Comparison of ENCODE assay signal across 22 cellular contexts in genomic region chr11:125085301-125086081, GRCh38. TPM values are rescaled to one million over a fixed set of nuclear protein-coding genes. Genes with fewer than 3 reads are reported as not detected.
A peak's percentile ranks its signal among the peaks of the same experiment; 100 is the strongest.
DNase-seq lines count a peak whose midpoint lies in the region; ATAC-seq and TF ChIP-seq lines count a peak whose summit lies in the region.
"Had no signal": no experiment of that assay in that cellular context is flagged by ENCODE, and none has a peak within 500 bp of the region (broad histone marks: within the 10 kb centered on the region; RNA-seq: fewer than 3 reads in every experiment).

No MANE protein-coding gene starts in this region.

- H3K27me3 Mint-ChIP-seq in activated CD8-positive, alpha-beta memory T cell treated with anti-CD3 and anti-CD28 coated beads, Interleukin-2, amount 10 ng/mL, durations not matched to agents 7 days and 5 days, result no peaks in the 10 kb centered on the region
- no peaks in the 10 kb centered on the region for H3K27me3 Mint-ChIP-seq in dendritic cell treated with granulocyte-macrophage colony-stimulating factor and Interleukin-4, amounts not matched to agents 40 ng/mL and 50 ng/mL, for 4 days
- H3K27me3 Mint-ChIP-seq: CD4-positive, alpha-beta T cell; naive B cell had no signal

- peak; percentile 32 for DNase-seq in activated CD8-positive, alpha-beta memory T cell treated with anti-CD3 and anti-CD28 coated beads, Interleukin-2, amount 10 ng/mL, durations not matched to agents 7 days and 5 days
- no peak for DNase-seq in activated CD8-positive, alpha-beta memory T cell treated with anti-CD3 and anti-CD28 coated beads, Interleukin-2, amount 50 U/mL, for 4 hours
- DNase-seq in spleen (peak; percentile 72), NCI-H1436 treated with DMSO at 0.1 percent for 48 hours (lab: John Stamatoyannopoulos, UW) (no peak)
- DNase-seq: activated gamma-delta T cell; CD4-positive, alpha-beta T cell; central memory CD4-positive, alpha-beta T cell; effector CD4-positive, alpha-beta T cell; esophagus squamous epithelium; immature natural killer cell; naive B cell; NCI-H2081; NCI-H524; T-helper 2 cell; tibial artery had no signal

- no peaks in the 10 kb centered on the region for H4K20me1 ChIP-seq in Loucy (ENCODE audit: insufficient read depth, low read length, poor library complexity, severe bottlenecking)

- H3K4me1 ChIP-seq in Loucy (ENCODE audit: insufficient read depth, low read length, poor library complexity, severe bottlenecking) (no peaks in the 10 kb centered on the region), spleen (peaks cover 0 to 18% (median 0%) of the 10 kb centered on the region in 6 donors)
- H3K4me1 ChIP-seq: A549, HAP-1, prostate gland, tibial artery had no signal

- H3K36me3 Mint-ChIP-seq in activated CD8-positive, alpha-beta memory T cell treated with anti-CD3 and anti-CD28 coated beads, Interleukin-2, amount 10 ng/mL, durations not matched to agents 7 days and 5 days, result no peaks in the 10 kb centered on the region
- peaks cover 100% of the 10 kb centered on the region for H3K36me3 Mint-ChIP-seq in dendritic cell treated with granulocyte-macrophage colony-stimulating factor and Interleukin-4, amounts not matched to agents 40 ng/mL and 50 ng/mL, for 4 days (ENCODE audit: low read depth)

- TF ChIP-seq POLR2A in spleen (IDR thresholded peaks at IDR 0.05), result no peak

- no peak overlapping the region for H2AFZ ChIP-seq in Loucy (ENCODE audit: low read length)

- no peak overlapping the region for H3K27ac Mint-ChIP-seq in activated CD8-positive, alpha-beta memory T cell treated with anti-CD3 and anti-CD28 coated beads, Interleukin-2, amount 10 ng/mL, durations not matched to agents 7 days and 5 days
- peak overlapping the region; percentile 33 for H3K27ac Mint-ChIP-seq in dendritic cell treated with granulocyte-macrophage colony-stimulating factor and Interleukin-4, amounts not matched to agents 40 ng/mL and 50 ng/mL, for 4 days
- H3K27ac Mint-ChIP-seq: CD4-positive, alpha-beta T cell; immature natural killer cell had no signal

- H3K79me2 ChIP-seq in Loucy (ENCODE audit: insufficient read depth, low read length), result no peaks in the 10 kb centered on the region

- ATAC-seq in activated CD8-positive, alpha-beta memory T cell treated with anti-CD3 and anti-CD28 coated beads, Interleukin-2, amount 10 ng/mL, durations not matched to agents 7 days and 5 days, result no peak
- ATAC-seq in HG03175 (IDR thresholded peaks at IDR 0.05; ENCODE audit: unreplicated experiment), result no peak
- no peak for ATAC-seq in GM18519 (IDR thresholded peaks at IDR 0.05; ENCODE audit: low FRiP score, unreplicated experiment)
- ATAC-seq: A549 had no signal

- no peaks in the 10 kb centered on the region for H3K4me1 Mint-ChIP-seq in activated CD8-positive, alpha-beta memory T cell treated with anti-CD3 and anti-CD28 coated beads, Interleukin-2, amount 10 ng/mL, durations not matched to agents 7 days and 5 days
- peaks cover 3% of the 10 kb centered on the region for H3K4me1 Mint-ChIP-seq in dendritic cell treated with granulocyte-macrophage colony-stimulating factor and Interleukin-4, amounts not matched to agents 40 ng/mL and 50 ng/mL, for 4 days (ENCODE audit: low read depth)
- H3K4me1 Mint-ChIP-seq: immature natural killer cell had no signal

- no peak overlapping the region for H3K27ac ChIP-seq in spleen
- H3K27ac ChIP-seq: A549, esophagus squamous epithelium, prostate gland, tibial artery had no signal

- 84 to 93% (median 86%) methylated on average over 13 to 20 of the region's 20 CpGs for WGBS in spleen, 5 donors

- TF ChIP-seq CTCF in Loucy (conservative IDR thresholded peaks at IDR 0.05; ENCODE audit: low read length) (peak; percentile 22; the same call in 1 of the 2 replicates), spleen (IDR thresholded peaks at IDR 0.05 in 8 of 11, conservative IDR thresholded peaks at IDR 0.05 in 3 of 11) (no peak)

- no peak overlapping the region for H3K4me2 ChIP-seq in Loucy (ENCODE audit: low read depth, low read length, poor library complexity, severe bottlenecking)
- H3K4me2 ChIP-seq: A549 had no signal

- no peak overlapping the region for H3K4me3 ChIP-seq in Loucy (ENCODE audit: low read length, poor library complexity, severe bottlenecking)
- H3K4me3 ChIP-seq in spleen, result no peak overlapping the region
- H3K4me3 ChIP-seq: A549, esophagus squamous epithelium, HAP-1, prostate gland, tibial artery had no signal

- H3K9ac ChIP-seq in Loucy (ENCODE audit: low read depth, low read length, poor library complexity, severe bottlenecking), result no peak overlapping the region

- no peaks in the 10 kb centered on the region for H3K36me3 ChIP-seq in Loucy (ENCODE audit: insufficient read depth, low read length)
- H3K36me3 ChIP-seq in spleen, result peaks cover 0 to 83% (median 0%) of the 10 kb centered on the region in 6 donors
- H3K36me3 ChIP-seq: HAP-1, prostate gland, tibial artery had no signal

- no peaks in the 10 kb centered on the region for H3K9me3 Mint-ChIP-seq in activated CD8-positive, alpha-beta memory T cell treated with anti-CD3 and anti-CD28 coated beads, Interleukin-2, amount 10 ng/mL, durations not matched to agents 7 days and 5 days (ENCODE audit: low read depth)
- H3K9me3 Mint-ChIP-seq in dendritic cell treated with granulocyte-macrophage colony-stimulating factor and Interleukin-4, amounts not matched to agents 40 ng/mL and 50 ng/mL, for 4 days, result no peaks in the 10 kb centered on the region
- H3K9me3 Mint-ChIP-seq: CD4-positive, alpha-beta T cell; immature natural killer cell; naive B cell had no signal

- no peaks in the 10 kb centered on the region for H3F3A ChIP-seq in Loucy (ENCODE audit: low read depth)

- H3K27me3 ChIP-seq in Loucy (ENCODE audit: insufficient read depth, low read length, poor library complexity, severe bottlenecking) (no peaks in the 10 kb centered on the region), spleen (replicated peaks in 1 of 7) (peaks cover 0 to 3% (median 0%) of the 10 kb centered on the region in 7 donors)

- H3K9me3 ChIP-seq in Loucy (ENCODE audit: insufficient read depth, low read depth, low read length) (no peaks in the 10 kb centered on the region), spleen (no peaks in the 10 kb centered on the region)
- H3K9me3 ChIP-seq: A549, esophagus squamous epithelium, HAP-1, prostate gland, tibial artery had no signal

- CTCF ChIA-PET in activated CD8-positive, alpha-beta memory T cell treated with anti-CD3 and anti-CD28 coated beads, Interleukin-2, amount 10 ng/mL, durations not matched to agents 7 days and 5 days (lab: Charles Lee), result no interaction called here

- no peak overlapping the region for H3K4me3 Mint-ChIP-seq in activated CD8-positive, alpha-beta memory T cell treated with anti-CD3 and anti-CD28 coated beads, Interleukin-2, amount 10 ng/mL, durations not matched to agents 7 days and 5 days
- H3K4me3 Mint-ChIP-seq in dendritic cell treated with granulocyte-macrophage colony-stimulating factor and Interleukin-4, amounts not matched to agents 40 ng/mL and 50 ng/mL, for 4 days, result no peak overlapping the region
- H3K4me3 Mint-ChIP-seq: CD4-positive, alpha-beta T cell; immature natural killer cell; naive B cell had no signal

- intact Hi-C loops in dendritic cell treated with granulocyte-macrophage colony-stimulating factor and Interleukin-4, amounts not matched to agents 40 ng/mL and 50 ng/mL, for 4 days (cut with micrococcal nuclease), result no loop called here
- intact Hi-C loops in spleen (cut with DNase I; ENCODE audit: low total_unique reads), result no loop called here

- H3K9me2 ChIP-seq in Loucy (replicated peaks; ENCODE audit: low read depth, low read length), result no peaks in the 10 kb centered on the region

RNA-seq across cellular contexts. Expression of gene SLC37A2, which starts 22.4 kb away (rescaled TPM):
- total RNA-seq in activated CD8-positive, alpha-beta memory T cell treated with anti-CD3 and anti-CD28 coated beads, Interleukin-2, amount 10 ng/mL, durations not matched to agents 7 days and 5 days, result 1 to 10 TPM in 1 of 2 experiments, under 1 TPM in 1; 0.91 to 1.1 TPM
- 10 to 100 TPM; 37.1 to 85.7 (median 59.0) TPM for total RNA-seq in spleen
- 10 to 100 TPM in 1 of 3 donors, 1 to 10 TPM in 2; 3.5 to 19.2 (median 6.6) TPM for polyA plus RNA-seq in spleen

RNA-seq across cellular contexts. Expression of gene TMEM218, which starts 25.9 kb away (rescaled TPM):
- total RNA-seq in activated CD8-positive, alpha-beta memory T cell treated with anti-CD3 and anti-CD28 coated beads, Interleukin-2, amount 10 ng/mL, durations not matched to agents 7 days and 5 days, result 10 to 100 TPM; 14.1 to 16.1 TPM
- total RNA-seq in spleen, result 10 to 100 TPM; 12.0 to 23.1 (median 17.9) TPM
- polyA plus RNA-seq in spleen, result 10 to 100 TPM; 28.0 to 34.7 (median 30.1) TPM

Comparison
In these comparisons a context has a peak if more than half of its experiments do, and no peak if none do; other contexts are left out.
1. DNase-seq: peak in activated CD8-positive, alpha-beta memory T cell treated with anti-CD3 and anti-CD28 coated beads, Interleukin-2, amount 10 ng/mL, durations not matched to agents 7 days and 5 days (single experiment) and spleen (single experiment); none in activated CD8-positive, alpha-beta memory T cell treated with anti-CD3 and anti-CD28 coated beads, Interleukin-2, amount 50 U/mL, for 4 hours (single experiment) and NCI-H1436 treated with DMSO at 0.1 percent for 48 hours (single experiment).
2. RNA of gene SLC37A2, which starts 22.4 kb away (total RNA-seq): 37.1 to 85.7 TPM in spleen; 0.91 to 1.1 TPM in activated CD8-positive, alpha-beta memory T cell treated with anti-CD3 and anti-CD28 coated beads, Interleukin-2, amount 10 ng/mL, durations not matched to agents 7 days and 5 days; every median in the first group is over 10 times any median in the second.